ENCODE assay signal across 31 cellular contexts in the genomic region with DNA sequence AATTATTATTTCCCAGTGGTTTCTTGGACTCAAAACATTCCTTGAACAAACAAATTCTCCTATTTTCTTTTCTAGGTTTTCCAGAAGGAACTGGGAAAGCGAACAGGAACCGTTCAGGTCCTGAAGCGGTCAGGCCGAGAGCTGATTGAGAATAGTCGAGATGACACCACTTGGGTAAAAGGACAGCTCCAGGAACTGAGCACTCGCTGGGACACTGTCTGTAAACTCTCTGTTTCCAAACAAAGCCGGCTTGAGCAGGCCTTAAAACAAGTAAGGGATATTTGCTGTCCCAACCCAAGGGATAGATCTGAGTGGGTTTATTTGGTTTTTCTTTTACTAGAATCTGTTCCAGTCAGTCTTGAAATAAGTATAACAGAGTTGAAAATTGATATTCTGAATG. TPM values are rescaled to one million over a fixed set of nuclear protein-coding genes. Genes with fewer than 3 reads are reported as not detected.
DNase-seq lines count a peak whose midpoint lies in the region; ATAC-seq, FAIRE-seq and TF ChIP-seq lines count a peak whose summit lies in the region.
"Had no signal": no experiment of that assay in that cellular context is flagged by ENCODE, and none has a peak within 500 bp of the region (broad histone marks: within the 10 kb centered on the region; RNA-seq: fewer than 3 reads in every experiment).

No MANE protein-coding gene starts in this region.

- peaks cover 8% of the 10 kb centered on the region for H3K4me1 Mint-ChIP-seq in T-helper 1 cell treated with Interleukin-12 subunit alpha and Interleukin-12 subunit beta and Interleukin-4 antibody, amounts not matched to agents 30 μg/mL and 1 μg/mL, for 36 hours (ENCODE audit: low read depth)
- H3K4me1 Mint-ChIP-seq: activated CD4-positive, alpha-beta T cell treated with anti-CD3 and anti-CD28 coated beads for 36 hours; CD14-positive monocyte; neural crest cell; stimulated activated naive CD8-positive, alpha-beta T cell treated with anti-CD3 and anti-CD28 coated beads, Interleukin-15, amount 100 ng/mL, for 72 hours had no signal

- TF ChIP-seq RAD21 in liver (IDR thresholded peaks at IDR 0.05) (no peak), HepG2 (CRISPR knock-in tag; IDR thresholded peaks at IDR 0.05) (no peak)

- H3K9ac ChIP-seq in liver (ENCODE audit: low read depth in 1 of 2, low read length in 2 of 2): no peak overlapping the region
- H3K9ac ChIP-seq in HepG2 (ENCODE audit: insufficient read depth, low read depth, low read length): no peak overlapping the region

- peaks cover 61% of the 10 kb centered on the region for H3K36me3 Mint-ChIP-seq in T-helper 1 cell treated with Interleukin-12 subunit alpha and Interleukin-12 subunit beta and Interleukin-4 antibody, amounts not matched to agents 30 μg/mL and 1 μg/mL, for 36 hours (ENCODE audit: low read depth)

- H3K27ac Mint-ChIP-seq in T-helper 1 cell treated with Interleukin-12 subunit alpha and Interleukin-12 subunit beta and Interleukin-4 antibody, amounts not matched to agents 30 μg/mL and 1 μg/mL, for 36 hours: peak overlapping the region; percentile 38
- H3K27ac Mint-ChIP-seq: activated CD4-positive, alpha-beta T cell treated with anti-CD3 and anti-CD28 coated beads for 36 hours; stimulated activated naive CD8-positive, alpha-beta T cell treated with anti-CD3 and anti-CD28 coated beads, Interleukin-15, amount 100 ng/mL, for 72 hours had no signal

- FAIRE-seq in HepG2 (lab: Jason Lieb, UNC): no peak
- FAIRE-seq: G401.6 had no signal

- H4K20me1 ChIP-seq in HepG2 (ENCODE audit: insufficient read depth, low read length): no peaks in the 10 kb centered on the region

- 91% methylated on average over 7 of the region's 7 CpGs for WGBS in liver
- 98% methylated on average over 7 of the region's 7 CpGs for WGBS in HepG2 (ENCODE audit: low lambda C conversion rate)

- H3K4me2 ChIP-seq in HepG2 (ENCODE audit: low read depth, low read length): no peak overlapping the region

- TF ChIP-seq POLR2A in HepG2 (IDR thresholded peaks at IDR 0.05; ENCODE audit: insufficient read depth in 1 of 2, low read depth in 2 of 2, low read length in 2 of 2): no peak

- H3K9me3 Mint-ChIP-seq in T-helper 1 cell treated with Interleukin-12 subunit alpha and Interleukin-12 subunit beta and Interleukin-4 antibody, amounts not matched to agents 30 μg/mL and 1 μg/mL, for 36 hours: no peaks in the 10 kb centered on the region
- H3K9me3 Mint-ChIP-seq: brain; CD14-positive monocyte; neural crest cell; stimulated activated naive CD8-positive, alpha-beta T cell treated with anti-CD3 and anti-CD28 coated beads, Interleukin-15, amount 100 ng/mL, for 72 hours had no signal

- H3K27me3 ChIP-seq in liver (ENCODE audit: control insufficient read depth in 4 of 4, insufficient read depth in 4 of 4, low read length in 3 of 4): no peaks in the 10 kb centered on the region
- H3K27me3 ChIP-seq in HepG2 (ENCODE audit: control insufficient read depth in 1 of 2, insufficient read depth in 2 of 2, low read length in 2 of 2): no peaks in the 10 kb centered on the region
- H3K27me3 ChIP-seq: gastroesophageal sphincter, ovary, Peyer's patch, transverse colon had no signal

- no peak overlapping the region for H3K4me3 Mint-ChIP-seq in T-helper 1 cell treated with Interleukin-12 subunit alpha and Interleukin-12 subunit beta and Interleukin-4 antibody, amounts not matched to agents 30 μg/mL and 1 μg/mL, for 36 hours
- H3K4me3 Mint-ChIP-seq: activated CD4-positive, alpha-beta T cell treated with anti-CD3 and anti-CD28 coated beads for 36 hours; brain; CD14-positive monocyte; neural crest cell; stimulated activated naive CD8-positive, alpha-beta T cell treated with anti-CD3 and anti-CD28 coated beads, Interleukin-15, amount 100 ng/mL, for 72 hours had no signal

- peaks cover 8 to 74% (median 64%) of the 10 kb centered on the region in 4 donors for H3K36me3 ChIP-seq in liver (ENCODE audit: control insufficient read depth in 4 of 4, insufficient read depth in 3 of 4, low read depth in 1 of 4, low read length in 3 of 4)
- H3K36me3 ChIP-seq in HepG2 (replicated peaks in 1 of 2; ENCODE audit: control insufficient read depth in 1 of 2, insufficient read depth in 2 of 2, low read length in 2 of 2): peaks cover 46 to 89% of the 10 kb centered on the region in 2 experiments
- H3K36me3 ChIP-seq: ovary had no signal

- BruUV-seq in HepG2 (replicated peaks; lab: Mats Ljungman, UMichigan): no TSS peak

- ATAC-seq in HepG2 (no peak), left lobe of liver (no peak), HG03108 (IDR thresholded peaks at IDR 0.05; ENCODE audit: unreplicated experiment) (no peak), GM21737 (IDR thresholded peaks at IDR 0.05; ENCODE audit: unreplicated experiment) (no peak)
- ATAC-seq: gastroesophageal sphincter; stimulated activated naive CD8-positive, alpha-beta T cell treated with anti-CD3 and anti-CD28 coated beads, Interleukin-15, amount 100 ng/mL, for 72 hours had no signal

- POLR2A ChIA-PET in HepG2 (lab: Yijun Ruan, JAX): no interaction called here

- no peak for TF ChIP-seq CTCF in liver (IDR thresholded peaks at IDR 0.05; ENCODE audit: low read depth, low read length, missing input control)
- no peak for TF ChIP-seq CTCF in HepG2 (CRISPR knock-in tag; IDR thresholded peaks at IDR 0.05)

- peaks cover 0 to 10% (median 5%) of the 10 kb centered on the region in 4 donors for H3K4me1 ChIP-seq in liver (ENCODE audit: control insufficient read depth in 4 of 4, insufficient read depth in 4 of 4, low read length in 3 of 4)
- H3K4me1 ChIP-seq in HepG2 (ENCODE audit: insufficient read depth, low read length): peaks cover 6% of the 10 kb centered on the region; the same call in 1 of the 2 replicates
- H3K4me1 ChIP-seq: Caco-2, Peyer's patch had no signal

- no peaks in the 10 kb centered on the region for H3K79me2 ChIP-seq in HepG2 (ENCODE audit: insufficient read depth, low read length)

- H3K27ac ChIP-seq in liver (ENCODE audit: low read depth in 1 of 2, low read length in 2 of 2) (peak overlapping the region; percentile 87), HepG2 (ENCODE audit: extremely low read length, insufficient read depth, low read length) (no peak overlapping the region)
- H3K27ac ChIP-seq: 22Rv1 had no signal

- CTCF ChIA-PET in HepG2 (lab: Yijun Ruan, JAX; ENCODE audit: low intra/inter-chr PET ratio, low total read pairs): no interaction called here

- H3K9me3 ChIP-seq in liver (ENCODE audit: control insufficient read depth in 4 of 4, low read length in 3 of 4) (no peaks in the 10 kb centered on the region), HepG2 (ENCODE audit: low read length) (no peaks in the 10 kb centered on the region)
- H3K9me3 ChIP-seq: Caco-2, gastroesophageal sphincter, ovary, Peyer's patch, transverse colon had no signal

- in situ Hi-C loops in HepG2 (cut with HindIII; ENCODE audit: extremely low pct_ligation_motif_present, low pct_unique_long_range_greater_than_20kb): no loop called here

- DNase-seq in T-helper 1 cell: no peak
- no peak for DNase-seq in HepG2 (ENCODE audit: low spot score)
- peak; percentile 79 for DNase-seq in pons (ENCODE audit: low spot score)
- DNase-seq in left lobe of liver (ENCODE audit: low spot score): no peak
- DNase-seq: activated CD4-positive, alpha-beta T cell treated with anti-CD3 and anti-CD28 coated beads for 36 hours; activated effector memory CD4-positive, alpha-beta T cell treated with anti-CD3 and anti-CD28 coated beads, Interleukin-2, amount 50 U/mL, for 16 hours; Caco-2; GOT3; hippocampal formation; mesenchymal stem cell; NCI-H1048; NCI-H1694; NCI-H446 treated with DMSO at 0.1 percent for 48 hours; NCI-H774; ovary; Peyer's patch; SHP77 treated with DMSO at 0.1 percent for 48 hours; stimulated activated CD4-positive, alpha-beta T cell treated with anti-CD3 and anti-CD28 coated beads, Interleukin-2, amount 100 ng/mL, for 24 hours; stimulated activated naive CD8-positive, alpha-beta T cell treated with anti-CD3 and anti-CD28 coated beads, Interleukin-15, amount 100 ng/mL, for 72 hours; T-helper 9 cell; transverse colon had no signal

- H2AFZ ChIP-seq in HepG2 (ENCODE audit: low read length): no peak overlapping the region

- no peak for TF ChIP-seq EP300 in HepG2 (IDR thresholded peaks at IDR 0.05; ENCODE audit: low read depth in 2 of 2, low read length in 2 of 2)
- TF ChIP-seq EP300 in HepG2 (CRISPR knock-in tag; IDR thresholded peaks at IDR 0.05; ENCODE audit: borderline replicate concordance): no peak

- no peak overlapping the region for H3K4me3 ChIP-seq in liver (ENCODE audit: low read depth in 1 of 3, low read length in 3 of 3)
- H3K4me3 ChIP-seq in HepG2 (replicated peaks in 1 of 3; ENCODE audit: insufficient read depth in 1 of 3, low read depth in 2 of 3, low read length in 3 of 3): no peak overlapping the region
- H3K4me3 ChIP-seq: gastroesophageal sphincter, ovary, Peyer's patch, transverse colon had no signal

- intact Hi-C loops in HepG2 (cut with micrococcal nuclease; ENCODE audit: unreplicated experiment): no loop called here

- no peaks in the 10 kb centered on the region for H3K27me3 Mint-ChIP-seq in T-helper 1 cell treated with Interleukin-12 subunit alpha and Interleukin-12 subunit beta and Interleukin-4 antibody, amounts not matched to agents 30 μg/mL and 1 μg/mL, for 36 hours (ENCODE audit: low read depth)
- H3K27me3 Mint-ChIP-seq: activated CD4-positive, alpha-beta T cell treated with anti-CD3 and anti-CD28 coated beads for 36 hours; brain; stimulated activated naive CD8-positive, alpha-beta T cell treated with anti-CD3 and anti-CD28 coated beads, Interleukin-15, amount 100 ng/mL, for 72 hours had no signal

RNA-seq across cellular contexts. Expression of a gene that starts 39.4 kb away (rescaled TPM):
- total RNA-seq in liver: not detected
- not detected for polyA plus RNA-seq in liver
- not detected in 2 replicates for total RNA-seq in HepG2 (2016; rRNA removed; fragmentation: Illumina TruSeq; extraction: Trizol)
- total RNA-seq in HepG2 (2016; cell fraction: cytosol; rRNA removed; fragmentation: Illumina TruSeq; extraction: Trizol; ENCODE audit: low read depth): not detected in 2 replicates
- total RNA-seq in HepG2 (2016; cell fraction: insoluble cytoplasmic fraction; rRNA removed; fragmentation: Illumina TruSeq; extraction: Trizol): not detected in 2 replicates
- not detected in 2 replicates for total RNA-seq in HepG2 (2016; cell fraction: membrane; rRNA removed; fragmentation: Illumina TruSeq; extraction: Trizol)
- total RNA-seq in HepG2 (2016; cell fraction: nucleus; rRNA removed; fragmentation: Illumina TruSeq; extraction: Trizol): not detected in 2 replicates
- polyA plus RNA-seq in HepG2 (2011; rRNA removed): 0.05 TPM in 1 of 2 replicates, not detected in the other
- polyA plus RNA-seq in HepG2 (2011; cell fraction: cytosol; rRNA removed): not detected in 2 replicates
- polyA plus RNA-seq in HepG2 (2011; cell fraction: nucleus; rRNA removed): 0.13 TPM in 1 of 2 replicates, not detected in the other
- polyA plus RNA-seq in HepG2 (2012): 0.08 TPM in 1 of 2 replicates, not detected in the other
- polyA plus RNA-seq in HepG2 (2016; cell fraction: cytosol; fragmentation: Illumina TruSeq; extraction: Trizol; ENCODE audit: low read depth): 0.07 TPM in 1 of 2 replicates, not detected in the other
- not detected in 2 replicates for polyA plus RNA-seq in HepG2 (2016; cell fraction: insoluble cytoplasmic fraction; fragmentation: Illumina TruSeq; extraction: Trizol; ENCODE audit: low read depth)
- not detected in 2 replicates for polyA plus RNA-seq in HepG2 (2016; cell fraction: membrane; fragmentation: Illumina TruSeq; extraction: Trizol; ENCODE audit: low read depth)
- not detected in 2 replicates for polyA plus RNA-seq in HepG2 (2016; cell fraction: nucleus; fragmentation: Illumina TruSeq; extraction: Trizol; ENCODE audit: insufficient read depth, low read depth)
- 0.09 TPM in 1 of 2 replicates, not detected in the other for polyA minus RNA-seq in HepG2 (2011; rRNA and poly(A)+ RNA removed; ENCODE audit: low replicate concordance)
- polyA minus RNA-seq in HepG2 (2011; cell fraction: cytosol; rRNA and poly(A)+ RNA removed): not detected in 2 replicates
- polyA minus RNA-seq in HepG2 (2011; cell fraction: nucleus; rRNA and poly(A)+ RNA removed): not detected in 2 replicates
- not detected for total RNA-seq in left lobe of liver
- polyA plus RNA-seq: CD14-positive monocyte had no signal
